8 cellular contexts compared by ENCODE assay signal in the genomic region with DNA sequence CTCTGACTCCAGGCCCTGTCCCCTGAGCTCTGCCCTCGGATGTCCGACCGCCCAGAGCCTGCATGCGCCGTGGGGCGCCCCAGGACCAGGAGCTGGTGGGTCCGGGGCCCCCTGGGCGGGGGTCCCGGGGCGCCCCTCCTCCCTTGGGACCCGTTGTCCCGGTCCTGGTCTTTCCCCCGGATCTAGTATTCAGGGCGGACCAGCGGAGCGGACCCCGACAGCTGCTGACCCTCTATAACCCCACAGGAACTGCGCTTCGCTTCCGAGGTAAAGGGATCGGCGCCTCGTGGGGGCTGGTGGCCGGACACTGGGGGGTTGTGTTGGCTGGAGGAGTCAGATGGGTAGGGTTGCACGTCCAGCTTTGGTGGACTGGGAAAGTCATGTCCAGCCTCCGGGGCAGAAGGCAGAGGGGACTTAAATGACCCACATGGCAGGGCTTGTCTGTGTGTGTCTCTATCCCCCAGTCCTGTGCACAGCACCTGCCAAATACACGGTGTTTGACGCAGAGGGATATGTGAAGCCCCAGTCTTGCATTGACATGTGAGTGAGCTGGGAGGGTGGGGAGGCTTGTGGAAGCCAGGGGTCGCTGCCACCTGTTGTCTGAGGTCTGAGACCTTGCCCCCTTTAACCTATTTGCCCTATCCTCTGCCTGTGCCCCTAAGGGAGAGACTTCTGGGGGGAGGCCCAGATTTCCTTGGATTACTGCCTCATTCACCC.
DNase-seq lines count a peak whose midpoint lies in the region; ATAC-seq and TF ChIP-seq lines count a peak whose summit lies in the region.

No MANE protein-coding gene starts in this region.

- H3K4me2 ChIP-seq in OCI-LY1 (ENCODE audit: low read length), result peak overlapping the region; percentile 71

- H3K9me2 ChIP-seq in OCI-LY1 (ENCODE audit: low read depth, low read length), result no peaks in the 10 kb centered on the region

- H3K36me3 Mint-ChIP-seq in T-helper 1 cell treated with Interleukin-12 subunit alpha and Interleukin-12 subunit beta and Interleukin-4 antibody, amounts not matched to agents 30 μg/mL and 1 μg/mL, for 36 hours (ENCODE audit: low read depth), result peaks cover 18% of the 10 kb centered on the region

- DNase-seq in T-helper 1 cell (no peak), coronary artery (ENCODE audit: low spot score) (no peak), NCI-H526 treated with DMSO at 0.1 percent for 48 hours (lab: John Stamatoyannopoulos, UW) (no peak), LoVo (ENCODE audit: low spot score) (no peak)

- H3F3A ChIP-seq in OCI-LY1 (ENCODE audit: insufficient read depth, low read length), result no peaks in the 10 kb centered on the region

- no peak for ATAC-seq in HG03571 (IDR thresholded peaks at IDR 0.05; ENCODE audit: unreplicated experiment)

- H3K27ac Mint-ChIP-seq in T-helper 1 cell treated with Interleukin-12 subunit alpha and Interleukin-12 subunit beta and Interleukin-4 antibody, amounts not matched to agents 30 μg/mL and 1 μg/mL, for 36 hours, result peak overlapping the region; percentile 34

- peak; percentile 53 for TF ChIP-seq CTCF in OCI-LY1 (IDR thresholded peaks at IDR 0.05; ENCODE audit: low read length)
- no peak for TF ChIP-seq CTCF in coronary artery (IDR thresholded peaks at IDR 0.05)

- H3K4me1 ChIP-seq in OCI-LY1 (ENCODE audit: insufficient read depth, low read length, severe bottlenecking) (peaks cover 7% of the 10 kb centered on the region), mucosa of rectum (ENCODE audit: control insufficient read depth in 2 of 2, insufficient read depth in 2 of 2, low read length in 2 of 2) (peaks cover 8 to 9% of the 10 kb centered on the region in 2 donors)

- H3K36me3 ChIP-seq in OCI-LY1 (ENCODE audit: insufficient read depth, low read length) (no peaks in the 10 kb centered on the region), mucosa of rectum (ENCODE audit: control insufficient read depth in 2 of 2, insufficient read depth in 2 of 2, low read length in 2 of 2) (no peaks in the 10 kb centered on the region)

- no peaks in the 10 kb centered on the region for H4K20me1 ChIP-seq in OCI-LY1 (ENCODE audit: insufficient read depth, low read length)

- H2AFZ ChIP-seq in OCI-LY1 (ENCODE audit: low read length), result no peak overlapping the region

- no peaks in the 10 kb centered on the region for H3K9me3 Mint-ChIP-seq in T-helper 1 cell treated with Interleukin-12 subunit alpha and Interleukin-12 subunit beta and Interleukin-4 antibody, amounts not matched to agents 30 μg/mL and 1 μg/mL, for 36 hours

- H3K27me3 Mint-ChIP-seq in T-helper 1 cell treated with Interleukin-12 subunit alpha and Interleukin-12 subunit beta and Interleukin-4 antibody, amounts not matched to agents 30 μg/mL and 1 μg/mL, for 36 hours (ENCODE audit: low read depth), result no peaks in the 10 kb centered on the region

- H3K9me3 ChIP-seq in OCI-LY1 (ENCODE audit: low read length) (no peaks in the 10 kb centered on the region), mucosa of rectum (ENCODE audit: control insufficient read depth in 2 of 2, low read length in 2 of 2) (no peaks in the 10 kb centered on the region)

- H3K27ac ChIP-seq in OCI-LY1 (ENCODE audit: low read depth, low read length, poor library complexity, severe bottlenecking) (no peak overlapping the region), coronary artery (peak overlapping the region; percentile 87 to 91), mucosa of rectum (ENCODE audit: low read depth in 2 of 2, low read length in 2 of 2) (peak overlapping the region; percentile 94 to 95)

- H3K9ac ChIP-seq in OCI-LY1 (ENCODE audit: low read length), result peak overlapping the region; percentile 63
- peak overlapping the region; percentile 65 to 94 for H3K9ac ChIP-seq in mucosa of rectum (ENCODE audit: low read depth in 1 of 2, low read length in 2 of 2)

- H3K4me1 Mint-ChIP-seq in T-helper 1 cell treated with Interleukin-12 subunit alpha and Interleukin-12 subunit beta and Interleukin-4 antibody, amounts not matched to agents 30 μg/mL and 1 μg/mL, for 36 hours (ENCODE audit: low read depth), result peaks cover 12% of the 10 kb centered on the region

- H3K4me3 Mint-ChIP-seq in T-helper 1 cell treated with Interleukin-12 subunit alpha and Interleukin-12 subunit beta and Interleukin-4 antibody, amounts not matched to agents 30 μg/mL and 1 μg/mL, for 36 hours, result peak overlapping the region; percentile 98

- H3K4me3 ChIP-seq in OCI-LY1 (ENCODE audit: low read depth, low read length, poor library complexity, severe bottlenecking), result peak overlapping the region; percentile 63
- H3K4me3 ChIP-seq in coronary artery, result peak overlapping the region; percentile 86
- peak overlapping the region; percentile 90 to 91 for H3K4me3 ChIP-seq in mucosa of rectum (ENCODE audit: low read length in 2 of 2)

- H3K27me3 ChIP-seq in OCI-LY1 (ENCODE audit: insufficient read depth, low read length) (no peaks in the 10 kb centered on the region), mucosa of rectum (ENCODE audit: control insufficient read depth in 2 of 2, insufficient read depth in 2 of 2, low read length in 2 of 2) (no peaks in the 10 kb centered on the region)

- H3K79me2 ChIP-seq in OCI-LY1 (ENCODE audit: insufficient read depth, low read length), result no peaks in the 10 kb centered on the region
